ENCODE assay signal across 12 cellular contexts in genomic region chr2:216774620-216775019, GRCh38.
A peak's percentile ranks its signal among the peaks of the same experiment; 100 is the strongest.
DNase-seq lines count a peak whose midpoint lies in the region; ATAC-seq and TF ChIP-seq lines count a peak whose summit lies in the region.
"Had no signal": no experiment of that assay in that cellular context is flagged by ENCODE, and none has a peak within 500 bp of the region (broad histone marks: within the 10 kb centered on the region; RNA-seq: fewer than 3 reads in every experiment).

No MANE protein-coding gene starts in this region.

- no peaks in the 10 kb centered on the region for H3K4me1 Mint-ChIP-seq in CD8-positive, alpha-beta T cell (ENCODE audit: low read depth)
- peaks cover 16% of the 10 kb centered on the region; the same call in 2 of the 3 replicates for H3K4me1 Mint-ChIP-seq in GM23338

- H3K27me3 ChIP-seq in lower lobe of right lung (ENCODE audit: low read depth): no peaks in the 10 kb centered on the region
- H3K27me3 ChIP-seq in CD8-positive, alpha-beta T cell (ENCODE audit: insufficient read depth, low read length): no peaks in the 10 kb centered on the region
- H3K27me3 ChIP-seq in GM23338 (ENCODE audit: insufficient read depth): no peaks in the 10 kb centered on the region

- H3K36me3 Mint-ChIP-seq in CD8-positive, alpha-beta T cell: no peaks in the 10 kb centered on the region
- H3K36me3 Mint-ChIP-seq in GM23338 (ENCODE audit: low read depth): peaks cover 3% of the 10 kb centered on the region; the same call in 1 of the 3 replicates
- H3K36me3 Mint-ChIP-seq: WTC11 had no signal

- no peak overlapping the region for H3K27ac Mint-ChIP-seq in CD8-positive, alpha-beta T cell
- no peak overlapping the region for H3K27ac Mint-ChIP-seq in GM23338
- H3K27ac Mint-ChIP-seq: WTC11 had no signal

- no peaks in the 10 kb centered on the region for H3K79me2 ChIP-seq in GM23338 (replicated peaks; ENCODE audit: insufficient read depth)

- no peaks in the 10 kb centered on the region for H4K20me1 ChIP-seq in GM23338 (replicated peaks; ENCODE audit: insufficient read depth)

- no peaks in the 10 kb centered on the region for H3K4me1 ChIP-seq in lower lobe of right lung
- no peaks in the 10 kb centered on the region for H3K4me1 ChIP-seq in CD8-positive, alpha-beta T cell (ENCODE audit: insufficient read depth, low read length)
- peaks cover 8% of the 10 kb centered on the region for H3K4me1 ChIP-seq in GM23338 (ENCODE audit: insufficient read depth)

- ATAC-seq in lower lobe of right lung (peak in 1 of 2 donors; percentile 54), GM23338 (no peak)
- no peak for ATAC-seq in CD8-positive, alpha-beta T cell
- ATAC-seq: HCT116, WTC11 had no signal

- CTCF ChIA-PET in CD8-positive, alpha-beta T cell (lab: Charles Lee): no interaction called here

- no peak overlapping the region for H3K4me3 Mint-ChIP-seq in CD8-positive, alpha-beta T cell
- no peak overlapping the region for H3K4me3 Mint-ChIP-seq in GM23338
- H3K4me3 Mint-ChIP-seq: WTC11 had no signal

- H3K9me3 ChIP-seq in lower lobe of right lung: no peaks in the 10 kb centered on the region
- H3K9me3 ChIP-seq in CD8-positive, alpha-beta T cell (ENCODE audit: low read length): no peaks in the 10 kb centered on the region
- H3K9me3 ChIP-seq: A549 had no signal

- H3K4me2 ChIP-seq in GM23338: no peak overlapping the region
- H3K4me2 ChIP-seq: A549 had no signal

- peaks cover 4% of the 10 kb centered on the region for H3K27me3 Mint-ChIP-seq in CD8-positive, alpha-beta T cell (ENCODE audit: low read depth)
- peaks cover 7% of the 10 kb centered on the region for H3K27me3 Mint-ChIP-seq in GM23338 (ENCODE audit: insufficient read depth, low read depth, poor library complexity)

- no peak overlapping the region for H2AFZ ChIP-seq in GM23338

- H3K36me3 ChIP-seq in lower lobe of right lung: no peaks in the 10 kb centered on the region
- H3K36me3 ChIP-seq in CD8-positive, alpha-beta T cell (ENCODE audit: insufficient read depth, low read length): no peaks in the 10 kb centered on the region
- no peaks in the 10 kb centered on the region for H3K36me3 ChIP-seq in GM23338 (ENCODE audit: insufficient read depth)

- H3K9me3 Mint-ChIP-seq in CD8-positive, alpha-beta T cell: no peaks in the 10 kb centered on the region
- H3K9me3 Mint-ChIP-seq in GM23338: peaks cover 2% of the 10 kb centered on the region; the same call in 1 of the 3 replicates

- H3K27ac ChIP-seq in lower lobe of right lung (peak overlapping the region; percentile 31), GM23338 (ENCODE audit: low read depth) (no peak overlapping the region)
- no peak overlapping the region for H3K27ac ChIP-seq in CD8-positive, alpha-beta T cell (ENCODE audit: low read depth, low read length)
- H3K27ac ChIP-seq: A549 had no signal

- DNase-seq in NCI-H146 (lab: John Stamatoyannopoulos, UW): peak; percentile 31
- no peak for DNase-seq in NCI-H146 treated with DMSO at 0.1 percent for 48 hours (lab: John Stamatoyannopoulos, UW; ENCODE audit: unreplicated experiment)
- peak; percentile 46 for DNase-seq in dedifferentiated amniotic fluid mesenchymal stem cell (ENCODE audit: extremely low spot score)
- DNase-seq in lower lobe of right lung: no peak
- DNase-seq in CD8-positive, alpha-beta T cell: no peak
- no peak for DNase-seq in hypothalamus (lab: John Stamatoyannopoulos, UW)
- DNase-seq in GM23338 (ENCODE audit: low spot score): no peak
- DNase-seq in NCI-H187 treated with DMSO at 0.1 percent for 48 hours (lab: John Stamatoyannopoulos, UW): no peak
- DNase-seq: NCI-H526 treated with DMSO at 0.1 percent for 48 hours had no signal

- POLR2A ChIA-PET in CD8-positive, alpha-beta T cell (lab: Charles Lee): no interaction called here

- 0 out of 2 replicates have a peak, but pooled peaks cover 2% of the 10 kb centered on the region for H3K9me2 ChIP-seq in GM23338 (ENCODE audit: insufficient read depth)

- H3F3A ChIP-seq in GM23338 (replicated peaks; ENCODE audit: low read depth): no peaks in the 10 kb centered on the region

- no peak for TF ChIP-seq CTCF in lower lobe of right lung (IDR thresholded peaks at IDR 0.05)
- no peak for TF ChIP-seq CTCF in CD8-positive, alpha-beta T cell (IDR thresholded peaks at IDR 0.05)
- TF ChIP-seq CTCF in GM23338 (conservative IDR thresholded peaks at IDR 0.05; ENCODE audit: low read depth in 2 of 2): no peak

- H3K4me3 ChIP-seq in lower lobe of right lung: no peak overlapping the region
- H3K4me3 ChIP-seq in CD8-positive, alpha-beta T cell (ENCODE audit: low read depth, low read length): no peak overlapping the region
- no peak overlapping the region for H3K4me3 ChIP-seq in GM23338
- H3K4me3 ChIP-seq: A549 had no signal

- intact Hi-C loops in lower lobe of right lung (cut with DNase I): no loop called here
- intact Hi-C loops in CD8-positive, alpha-beta T cell (cut with DNase I, micrococcal nuclease): no loop called here

TF ChIP-seq in GM23338, 12 proteins besides CTCF, POLR2A, EP300 and RAD21 (continues in another document):
- TF ChIP-seq EZH2phosphoT487 (IDR thresholded peaks at IDR 0.05; ENCODE audit: unreplicated experiment) (no peak), POLR2AphosphoS5 (IDR thresholded peaks at IDR 0.05; ENCODE audit: low read depth) (no peak), REST (IDR thresholded peaks at IDR 0.05; ENCODE audit: unreplicated experiment) (no peak), JUNB (IDR thresholded peaks at IDR 0.05; ENCODE audit: unreplicated experiment) (no peak), STAT1 (IDR thresholded peaks at IDR 0.05; ENCODE audit: unreplicated experiment) (no peak), ZNF331 (CRISPR knock-in tag; IDR thresholded peaks at IDR 0.05; ENCODE audit: low read depth) (no peak), EZH2 (IDR thresholded peaks at IDR 0.05; ENCODE audit: low read depth, unreplicated experiment) (no peak), CREB1 (CRISPR knock-in tag; IDR thresholded peaks at IDR 0.05; ENCODE audit: low read depth) (no peak), ZNF114 (CRISPR knock-in tag; IDR thresholded peaks at IDR 0.05) (no peak), ETS1 (IDR thresholded peaks at IDR 0.05) (no peak), NANOG (IDR thresholded peaks at IDR 0.05; ENCODE audit: borderline replicate concordance) (no peak)

Comparison
In these comparisons a context has a peak if more than half of its experiments do, and no peak if none do; other contexts are left out.
1. DNase-seq: peak in NCI-H146 (single experiment) and dedifferentiated amniotic fluid mesenchymal stem cell (single experiment); none in NCI-H146 treated with DMSO at 0.1 percent for 48 hours (single experiment), lower lobe of right lung (single experiment), CD8-positive, alpha-beta T cell (0 of 7), hypothalamus (0 of 51), GM23338 (single experiment) and NCI-H187 treated with DMSO at 0.1 percent for 48 hours (single experiment).